Comparison of ENCODE assay signal across 8 cellular contexts in genomic region chr11:11589385-11589890, GRCh38.
"Had no signal": no experiment of that assay in that cellular context is flagged by ENCODE, and none has a peak within 500 bp of the region (broad histone marks: within the 10 kb centered on the region; RNA-seq: fewer than 3 reads in every experiment).

No MANE protein-coding gene starts in this region.

- H3K27ac ChIP-seq: esophagus muscularis mucosa, stomach, uterus had no signal

- DNase-seq: activated CD4-positive, alpha-beta T cell treated with anti-CD3 and anti-CD28 coated beads for 48 hours; activated naive CD4-positive, alpha-beta T cell; central memory CD4-positive, alpha-beta T cell; stimulated activated CD4-positive, alpha-beta T cell treated with anti-CD3 and anti-CD28 coated beads, Interleukin-15, amount 100 ng/mL, for 24 hours; stimulated activated CD4-positive, alpha-beta T cell treated with anti-CD3 and anti-CD28 coated beads, Interleukin-4, amount 100 ng/mL, for 24 hours; stomach; uterus had no signal

- H3K4me3 ChIP-seq: esophagus muscularis mucosa, stomach, uterus had no signal

- H3K9me3 ChIP-seq: esophagus muscularis mucosa, stomach, uterus had no signal

- H3K27me3 ChIP-seq: esophagus muscularis mucosa, stomach, uterus had no signal

- H3K36me3 ChIP-seq: esophagus muscularis mucosa, stomach, uterus had no signal

- H3K4me1 ChIP-seq: uterus had no signal
